Comparison of ENCODE assay signal across 6 cellular contexts in the genomic region with DNA sequence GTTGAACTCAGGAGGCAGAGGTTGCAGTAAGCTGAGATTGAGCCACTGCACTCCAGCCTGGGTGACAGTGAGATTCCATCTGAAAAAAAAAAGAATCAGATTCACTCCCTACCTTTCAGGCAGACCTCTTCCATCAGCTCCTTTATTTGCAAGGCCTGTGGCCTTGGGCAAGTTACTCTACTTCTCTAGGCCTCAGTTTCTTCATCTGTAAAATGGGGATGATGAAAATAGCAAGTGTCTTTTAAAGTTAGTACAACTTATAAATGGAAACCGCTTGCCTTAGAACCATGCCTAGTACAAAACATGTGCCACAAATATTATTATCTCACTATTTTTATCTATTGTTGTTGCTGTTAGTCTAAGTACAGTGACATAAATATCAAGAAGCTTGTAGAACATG.
"Had no signal": no experiment of that assay in that cellular context is flagged by ENCODE, and none has a peak within 500 bp of the region (broad histone marks: within the 10 kb centered on the region; RNA-seq: fewer than 3 reads in every experiment).

No MANE protein-coding gene starts in this region.

- H3K27ac ChIP-seq: HL-60, KMS-11 had no signal

- FAIRE-seq: HTR-8/SVneo had no signal

- H3K4me2 ChIP-seq: KMS-11 had no signal

- DNase-seq: IMR-90, KBM-7, KG1 had no signal

- H3K9ac ChIP-seq: KMS-11 had no signal
